Comparison of ENCODE assay signal across 17 cellular contexts in genomic region chr9:37149646-37150308, GRCh38.
"Had no signal": no experiment of that assay in that cellular context is flagged by ENCODE, and none has a peak within 500 bp of the region (broad histone marks: within the 10 kb centered on the region; RNA-seq: fewer than 3 reads in every experiment).

No MANE protein-coding gene starts in this region.

- H3K27ac Mint-ChIP-seq: activated CD8-positive, alpha-beta T cell treated with anti-CD3 and anti-CD28 coated beads for 36 hours; activated T-helper 1 cell treated with anti-CD3 and anti-CD28 coated beads, Interleukin-12 subunit alpha, Interleukin-12 subunit beta, Interleukin-2, Interleukin-4 antibody, amounts not matched to agents 30 ng/mL and 10 ng/mL and 1 ng/mL, durations not matched to agents 14 hours and 24 hours and 36 hours; memory B cell; stimulated activated naive CD8-positive, alpha-beta T cell treated with anti-CD3 and anti-CD28 coated beads, Interleukin-15, Interleukin-2, amounts not matched to agents 100 ng/mL and 50 ng/mL, for 24 hours had no signal

- H3K9me3 Mint-ChIP-seq: activated CD8-positive, alpha-beta T cell treated with anti-CD3 and anti-CD28 coated beads for 36 hours; activated T-helper 1 cell treated with anti-CD3 and anti-CD28 coated beads, Interleukin-12 subunit alpha, Interleukin-12 subunit beta, Interleukin-2, Interleukin-4 antibody, amounts not matched to agents 30 ng/mL and 10 ng/mL and 1 ng/mL, durations not matched to agents 14 hours and 24 hours and 36 hours; memory B cell; stimulated activated naive CD8-positive, alpha-beta T cell treated with anti-CD3 and anti-CD28 coated beads, Interleukin-15, Interleukin-2, amounts not matched to agents 100 ng/mL and 50 ng/mL, for 24 hours had no signal

- H3K4me3 ChIP-seq: colonic mucosa, left lung, upper lobe of left lung had no signal

- H3K27ac ChIP-seq: colonic mucosa, upper lobe of left lung had no signal

- DNase-seq: activated CD8-positive, alpha-beta memory T cell treated with anti-CD3 and anti-CD28 coated beads, Interleukin-2, amount 50 U/mL, for 4 hours; activated CD8-positive, alpha-beta T cell treated with anti-CD3 and anti-CD28 coated beads for 36 hours; activated naive CD4-positive, alpha-beta T cell treated with Interleukin-2 at 50 U/mL for 16 hours; caudate nucleus; colonic mucosa; foreskin melanocyte; head of caudate nucleus; left lung; retina; stimulated activated CD4-positive, alpha-beta T cell treated with anti-CD3 and anti-CD28 coated beads, Interleukin-15, amount 100 ng/mL, for 24 hours; stimulated activated CD4-positive, alpha-beta T cell treated with anti-CD3 and anti-CD28 coated beads, Interleukin-4, amount 100 ng/mL, for 24 hours; T-helper 9 cell; upper lobe of left lung had no signal

- H3K9me3 ChIP-seq: colonic mucosa, left lung, upper lobe of left lung had no signal

- H3K4me3 Mint-ChIP-seq: activated CD8-positive, alpha-beta T cell treated with anti-CD3 and anti-CD28 coated beads for 36 hours; activated T-helper 1 cell treated with anti-CD3 and anti-CD28 coated beads, Interleukin-12 subunit alpha, Interleukin-12 subunit beta, Interleukin-2, Interleukin-4 antibody, amounts not matched to agents 30 ng/mL and 10 ng/mL and 1 ng/mL, durations not matched to agents 14 hours and 24 hours and 36 hours; memory B cell; neural crest cell; stimulated activated naive CD8-positive, alpha-beta T cell treated with anti-CD3 and anti-CD28 coated beads, Interleukin-15, Interleukin-2, amounts not matched to agents 100 ng/mL and 50 ng/mL, for 24 hours had no signal

- H3K36me3 ChIP-seq: colonic mucosa, upper lobe of left lung had no signal

- H3K27me3 ChIP-seq: colonic mucosa, left lung, upper lobe of left lung had no signal

- ATAC-seq: activated CD8-positive, alpha-beta T cell treated with anti-CD3 and anti-CD28 coated beads for 36 hours; left lung had no signal

- H3K4me1 ChIP-seq: colonic mucosa had no signal

- H3K27me3 Mint-ChIP-seq: activated CD8-positive, alpha-beta T cell treated with anti-CD3 and anti-CD28 coated beads for 36 hours; memory B cell; stimulated activated naive CD8-positive, alpha-beta T cell treated with anti-CD3 and anti-CD28 coated beads, Interleukin-15, Interleukin-2, amounts not matched to agents 100 ng/mL and 50 ng/mL, for 24 hours had no signal
